Comparison of ENCODE assay signal across 8 cellular contexts in the genomic region with DNA sequence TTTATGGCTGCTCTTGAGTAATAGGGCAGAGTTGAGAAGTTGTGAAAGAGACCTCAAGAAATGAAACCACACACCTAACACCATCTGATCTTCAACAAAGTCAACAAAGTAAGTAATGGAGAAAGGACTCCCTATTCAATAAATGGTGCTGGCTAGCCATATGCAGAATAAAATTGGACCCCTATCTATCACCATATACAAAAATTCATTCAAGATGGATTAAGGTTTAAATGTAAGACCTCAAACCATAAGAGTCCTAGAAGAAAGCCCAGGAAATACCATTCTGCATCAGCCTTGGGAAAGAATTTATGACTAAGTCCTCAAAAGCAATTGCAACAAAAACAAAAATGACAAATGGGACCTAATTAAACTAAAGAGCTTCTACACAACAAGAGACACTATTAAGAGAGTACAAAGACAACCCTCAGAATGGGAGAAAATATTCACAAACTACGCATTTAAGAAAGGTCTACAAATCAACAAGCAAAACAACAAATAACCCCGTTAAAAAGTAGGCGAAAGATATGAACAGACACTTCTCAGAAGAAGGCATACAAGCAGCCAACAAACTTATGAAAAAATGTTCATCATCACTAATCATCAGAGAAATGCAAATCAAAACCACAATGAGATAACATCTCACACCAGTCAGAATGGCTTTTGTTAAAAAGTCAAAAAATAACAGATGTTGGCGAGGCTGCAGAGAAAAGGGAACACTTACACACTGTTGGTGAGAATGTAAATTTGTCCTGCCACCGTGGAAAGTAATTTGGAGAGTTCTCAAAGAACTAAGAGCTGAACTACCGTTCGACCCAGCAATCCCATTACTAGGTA. TPM values are rescaled to one million over a fixed set of nuclear protein-coding genes. Genes with fewer than 3 reads are reported as not detected.
DNase-seq lines count a peak whose midpoint lies in the region; ATAC-seq and TF ChIP-seq lines count a peak whose summit lies in the region.

No MANE protein-coding gene starts in this region.

- peaks cover 32% of the 10 kb centered on the region for H3K4me1 Mint-ChIP-seq in MCF 10A (ENCODE audit: insufficient read depth, unreplicated experiment)
- H3K4me1 Mint-ChIP-seq in T-helper 2 cell treated with Interferon-gamma antibody and Interleukin-4, amounts not matched to agents 5 μg/mL and 100 μg/mL, for 36 hours (ENCODE audit: low read depth): peaks cover 65% of the 10 kb centered on the region

- ATAC-seq in upper lobe of right lung: no peak
- ATAC-seq in GM18498 (IDR thresholded peaks at IDR 0.05; ENCODE audit: unreplicated experiment): no peak

- no peaks in the 10 kb centered on the region for H3K27me3 Mint-ChIP-seq in MCF 10A (ENCODE audit: insufficient read depth, unreplicated experiment)
- H3K27me3 Mint-ChIP-seq in T-helper 2 cell treated with Interferon-gamma antibody and Interleukin-4, amounts not matched to agents 5 μg/mL and 100 μg/mL, for 36 hours (ENCODE audit: low read depth): peaks cover 3% of the 10 kb centered on the region

- peak overlapping the region in 1 of 3 donors; percentile 17 for H3K4me3 ChIP-seq in breast epithelium
- peak overlapping the region; percentile 3 for H3K4me3 ChIP-seq in upper lobe of right lung

- DNase-seq in MCF 10A (ENCODE audit: unreplicated experiment): peak; percentile 87
- DNase-seq in breast epithelium (ENCODE audit: low spot score in 2 of 2): no peak
- no peak for DNase-seq in T-helper 2 cell treated with Interferon-gamma antibody and Interleukin-4, amounts not matched to agents 5 μg/mL and 100 μg/mL, for 36 hours (ENCODE audit: low spot score)
- peak; percentile 77 for DNase-seq in fibroblast of peridontal ligament (ENCODE audit: extremely low read depth)
- no peak for DNase-seq in upper lobe of right lung
- no peak for DNase-seq in NCI-H1436 treated with DMSO at 0.1 percent for 48 hours (lab: John Stamatoyannopoulos, UW)
- no peak for DNase-seq in HK-2 (ENCODE audit: unreplicated experiment)

- H3K27ac ChIP-seq in breast epithelium (peak overlapping the region in 1 of 2 donors; percentile 30), upper lobe of right lung (peak overlapping the region; percentile 63)

- POLR2A ChIA-PET in MCF 10A (lab: Yijun Ruan, JAX): interaction anchor here (0.5 to 7.8 kb wide), 18 partner anchors 14 to 498 kb away, joined by 3 to 204 read pairs (median 4); partner anchors contain the start of gene BCLAF1

- no peaks in the 10 kb centered on the region for H3K27me3 ChIP-seq in breast epithelium
- no peaks in the 10 kb centered on the region for H3K27me3 ChIP-seq in upper lobe of right lung

- intact Hi-C loops in MCF 10A (cut with micrococcal nuclease): no loop called here
- intact Hi-C loops in breast epithelium (cut with DNase I; ENCODE audit: low total_unique reads): no loop called here
- intact Hi-C loops in upper lobe of right lung (cut with DNase I): no loop called here

- peaks cover 5% of the 10 kb centered on the region for H3K36me3 Mint-ChIP-seq in MCF 10A (ENCODE audit: insufficient read depth, unreplicated experiment)
- H3K36me3 Mint-ChIP-seq in T-helper 2 cell treated with Interferon-gamma antibody and Interleukin-4, amounts not matched to agents 5 μg/mL and 100 μg/mL, for 36 hours (ENCODE audit: low read depth): peaks cover 54% of the 10 kb centered on the region

- no peaks in the 10 kb centered on the region for H3K9me3 Mint-ChIP-seq in MCF 10A (ENCODE audit: unreplicated experiment)
- peaks cover 4% of the 10 kb centered on the region for H3K9me3 Mint-ChIP-seq in T-helper 2 cell treated with Interferon-gamma antibody and Interleukin-4, amounts not matched to agents 5 μg/mL and 100 μg/mL, for 36 hours

- peak overlapping the region; percentile 70 for H3K4me3 Mint-ChIP-seq in MCF 10A (ENCODE audit: unreplicated experiment)
- H3K4me3 Mint-ChIP-seq in T-helper 2 cell treated with Interferon-gamma antibody and Interleukin-4, amounts not matched to agents 5 μg/mL and 100 μg/mL, for 36 hours: peak overlapping the region; percentile 67

- CTCF ChIA-PET in MCF 10A (lab: Yijun Ruan, JAX): interaction anchor here (1.0 to 7.5 kb wide), 4 partner anchors 87 to 154 kb away, joined by 3 to 309 read pairs (median 5); no protein-coding TSS in a partner anchor

- H3K36me3 ChIP-seq in breast epithelium: no peaks in the 10 kb centered on the region
- H3K36me3 ChIP-seq in upper lobe of right lung: no peaks in the 10 kb centered on the region

- H3K9me3 ChIP-seq in breast epithelium: no peaks in the 10 kb centered on the region
- no peaks in the 10 kb centered on the region for H3K9me3 ChIP-seq in upper lobe of right lung

- BruUV-seq in MCF 10A (replicated peaks; lab: Mats Ljungman, UMichigan): no TSS peak

- TF ChIP-seq POLR2A in breast epithelium (IDR thresholded peaks at IDR 0.05): no peak

- no peaks in the 10 kb centered on the region for H3K4me1 ChIP-seq in breast epithelium
- peaks cover 51% of the 10 kb centered on the region for H3K4me1 ChIP-seq in upper lobe of right lung

- TF ChIP-seq CTCF in MCF 10A (IDR thresholded peaks at IDR 0.05; ENCODE audit: unreplicated experiment): no peak
- TF ChIP-seq CTCF in breast epithelium (IDR thresholded peaks at IDR 0.05): no peak
- no peak for TF ChIP-seq CTCF in upper lobe of right lung (IDR thresholded peaks at IDR 0.05)

- peak overlapping the region; percentile 97 for H3K27ac Mint-ChIP-seq in MCF 10A (ENCODE audit: low read depth, unreplicated experiment)
- peak overlapping the region; percentile 82 for H3K27ac Mint-ChIP-seq in T-helper 2 cell treated with Interferon-gamma antibody and Interleukin-4, amounts not matched to agents 5 μg/mL and 100 μg/mL, for 36 hours

RNA-seq across cellular contexts. Expression of gene MAP3K5, which starts 4.0 kb away (rescaled TPM):
- 7.6 and 8.4 TPM in 2 replicates for total RNA-seq in MCF 10A (2022)
- 10 to 100 TPM; 18.6 to 40.0 (median 33.2) TPM for total RNA-seq in breast epithelium
- total RNA-seq in upper lobe of right lung: 32.5 TPM

RNA-seq across cellular contexts. Expression of gene PEX7, which starts 34.1 kb away (rescaled TPM):
- 6.0 and 8.2 TPM in 2 replicates for total RNA-seq in MCF 10A (2022)
- total RNA-seq in breast epithelium: 10 to 100 TPM in 2 of 3 donors, 1 to 10 TPM in 1; 8.2 to 20.0 (median 19.3) TPM
- 5.6 TPM for total RNA-seq in upper lobe of right lung

Comparison
In these comparisons a context has a peak if more than half of its experiments do, and no peak if none do; other contexts are left out.
1. DNase-seq: peak in MCF 10A (single experiment) and fibroblast of peridontal ligament (single experiment); none in breast epithelium (0 of 2), T-helper 2 cell treated with Interferon-gamma antibody and Interleukin-4, amounts not matched to agents 5 μg/mL and 100 μg/mL, for 36 hours (single experiment), upper lobe of right lung (single experiment), NCI-H1436 treated with DMSO at 0.1 percent for 48 hours (single experiment) and HK-2 (single experiment).